In the genomic region with DNA sequence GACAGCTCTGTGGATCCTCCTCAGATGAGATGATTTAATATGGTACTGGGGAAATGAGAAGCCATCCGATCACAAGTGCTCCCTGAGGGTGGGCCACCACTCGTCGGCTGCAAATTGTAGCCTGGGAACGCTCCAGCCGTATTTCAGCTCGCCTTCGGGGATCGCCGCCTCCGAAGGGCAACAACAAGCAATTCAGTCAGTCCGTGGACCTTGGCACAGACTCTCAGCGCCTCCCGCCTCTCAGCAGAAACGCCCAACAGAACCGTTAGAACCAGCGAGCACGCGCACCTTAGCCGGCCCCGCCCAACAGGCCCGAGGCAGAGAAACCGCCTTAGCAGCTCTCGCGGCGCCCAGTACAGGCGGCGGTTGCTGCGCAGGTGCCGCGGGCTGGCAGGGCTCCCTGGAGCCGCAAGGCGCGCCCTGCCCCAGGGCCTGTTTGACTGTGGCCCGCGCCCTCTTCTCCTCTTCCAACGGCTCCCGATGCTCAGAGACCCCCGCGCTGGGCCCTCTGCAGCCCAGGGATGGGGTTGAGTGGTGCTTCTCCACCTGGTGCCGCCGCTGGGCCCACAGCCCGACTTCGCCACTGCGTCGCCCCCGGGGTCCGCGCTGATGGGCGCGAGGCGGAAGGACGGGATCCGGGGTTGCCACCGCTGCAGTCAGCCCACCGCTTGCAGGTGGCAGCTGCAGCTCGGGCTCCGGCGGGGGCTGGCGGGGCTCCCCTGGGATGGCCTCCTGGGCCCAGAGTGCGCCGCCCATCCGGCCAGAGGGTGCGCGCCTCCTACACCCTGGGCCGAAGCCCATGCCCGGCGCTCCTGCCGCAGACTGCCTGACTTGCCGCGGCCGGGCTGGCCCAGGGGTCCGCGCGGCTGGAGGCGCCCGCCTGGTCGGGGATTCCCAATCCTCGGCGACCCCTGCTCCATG, we compare ENCODE assay signal across 8 cellular contexts.
DNase-seq lines count a peak whose midpoint lies in the region; ATAC-seq lines count a peak whose summit lies in the region.
"Not testable (repeated sequence)": the region's sequence is repeated elsewhere in the genome, so short reads cannot be mapped to it uniquely, and the experiment has no call there.

No MANE protein-coding gene starts in this region.

- peak; percentile 54 for ATAC-seq in GM19395 (IDR thresholded peaks at IDR 0.05; ENCODE audit: unreplicated experiment)

- DNase-seq in ACHN (peak; percentile 72), NCI-H2107 treated with DMSO at 0.1 percent for 48 hours (lab: John Stamatoyannopoulos, UW; ENCODE audit: unreplicated experiment) (peak; percentile 47), T-helper 22 cell (ENCODE audit: low read depth) (peak; percentile 32), amniotic epithelial cell (ENCODE audit: low read depth) (peak; percentile 2), glomerular visceral epithelial cell (ENCODE audit: extremely low spot score) (peak; percentile 56), mucosa of gallbladder (ENCODE audit: low spot score) (peak; percentile 34)
- DNase-seq in stimulated activated CD4-positive, alpha-beta T cell treated with anti-CD3 and anti-CD28 coated beads, Interleukin-2, amount 100 ng/mL, for 4 hours (ENCODE audit: low read depth): peak; percentile 15

- in situ Hi-C loops in ACHN (cut with HindIII; ENCODE audit: low pct_ligation_motif_present, low pct_unique_long_range_greater_than_20kb, low sequenced_read_pairs): not testable (repeated sequence)

Comparison
In these comparisons a context has a peak if more than half of its experiments do, and no peak if none do; other contexts are left out.
1. Peak in every context shown above with its lines: DNase-seq and ATAC-seq.
2. DNase-seq: peak in every context shown above with its lines; median percentile 72 in ACHN; 56 in glomerular visceral epithelial cell; 47 in NCI-H2107 treated with DMSO at 0.1 percent for 48 hours; 34 in mucosa of gallbladder; 32 in T-helper 22 cell; 15 in stimulated activated CD4-positive, alpha-beta T cell treated with anti-CD3 and anti-CD28 coated beads, Interleukin-2, amount 100 ng/mL, for 4 hours; 2 in amniotic epithelial cell.